In genomic region chr14:41609704-41610183, GRCh38 we compare ENCODE assay signal across 1 cellular context.
TF ChIP-seq lines count a peak whose summit lies in the region.

No MANE protein-coding gene starts in this region.

TF ChIP-seq in WTC11, 78 proteins besides CTCF, POLR2A, EP300 and RAD21 (continued from another document):
- peak; percentile 61 for TF ChIP-seq MAX (CRISPR knock-in tag; IDR thresholded peaks at IDR 0.05)
- TF ChIP-seq EMX1 (CRISPR knock-in tag; IDR thresholded peaks at IDR 0.05): no peak
- peak; percentile 17; the same call in 1 of the 2 replicates for TF ChIP-seq FOXK1 (CRISPR knock-in tag; IDR thresholded peaks at IDR 0.05)
- TF ChIP-seq CDX4 (CRISPR knock-in tag; IDR thresholded peaks at IDR 0.05; ENCODE audit: borderline replicate concordance): no peak
- peak; percentile 14; the same call in 1 of the 2 replicates for TF ChIP-seq USF2 (CRISPR knock-in tag; IDR thresholded peaks at IDR 0.05)
- peak; percentile 72; the same call in 1 of the 2 replicates for TF ChIP-seq TEAD1 (CRISPR knock-in tag; IDR thresholded peaks at IDR 0.05)
- no peak for TF ChIP-seq PRDM15 (CRISPR knock-in tag; IDR thresholded peaks at IDR 0.05)
- 0 out of 2 replicates have a peak, but pooled peaks have one; percentile 37 for TF ChIP-seq NR3C1 (CRISPR knock-in tag; conservative IDR thresholded peaks at IDR 0.05; ENCODE audit: low read depth)
- no peak for TF ChIP-seq ESRRA (CRISPR knock-in tag; IDR thresholded peaks at IDR 0.05; ENCODE audit: borderline replicate concordance)
- TF ChIP-seq NFYB (CRISPR knock-in tag; conservative IDR thresholded peaks at IDR 0.05; ENCODE audit: low read depth): no peak
- TF ChIP-seq FOXP4 (CRISPR knock-in tag; IDR thresholded peaks at IDR 0.05): 0 out of 2 replicates have a peak, but pooled peaks have one; percentile 24
- no peak for TF ChIP-seq ZSCAN18 (CRISPR knock-in tag; IDR thresholded peaks at IDR 0.05)
- TF ChIP-seq ZNF416 (CRISPR knock-in tag; IDR thresholded peaks at IDR 0.05): no peak
- no peak for TF ChIP-seq GABPB1 (CRISPR knock-in tag; IDR thresholded peaks at IDR 0.05)
- 0 out of 2 replicates have a peak, but pooled peaks have one; percentile 61 for TF ChIP-seq TP53 (CRISPR knock-in tag; IDR thresholded peaks at IDR 0.05)
- no peak for TF ChIP-seq ERG (CRISPR knock-in tag; IDR thresholded peaks at IDR 0.05)
- TF ChIP-seq MYBL2 (CRISPR knock-in tag; IDR thresholded peaks at IDR 0.05): 0 out of 2 replicates have a peak, but pooled peaks have one; percentile 52
- peak; percentile 60; the same call in 1 of the 2 replicates for TF ChIP-seq ETV6 (CRISPR knock-in tag; IDR thresholded peaks at IDR 0.05)
- TF ChIP-seq SOX15 (CRISPR knock-in tag; IDR thresholded peaks at IDR 0.05): no peak
- no peak for TF ChIP-seq JAZF1 (CRISPR knock-in tag; IDR thresholded peaks at IDR 0.05)
- TF ChIP-seq ZNF423 (CRISPR knock-in tag; IDR thresholded peaks at IDR 0.05): no peak
- TF ChIP-seq PREB (CRISPR knock-in tag; IDR thresholded peaks at IDR 0.05; ENCODE audit: borderline replicate concordance): no peak
- no peak for TF ChIP-seq ZNF263 (CRISPR knock-in tag; IDR thresholded peaks at IDR 0.05; ENCODE audit: low read depth)
- no peak for TF ChIP-seq E2F5 (CRISPR knock-in tag; IDR thresholded peaks at IDR 0.05)
- no peak for TF ChIP-seq ZNF532 (CRISPR knock-in tag; IDR thresholded peaks at IDR 0.05; ENCODE audit: borderline replicate concordance)
